1 cellular context compared by ENCODE assay signal in the genomic region with DNA sequence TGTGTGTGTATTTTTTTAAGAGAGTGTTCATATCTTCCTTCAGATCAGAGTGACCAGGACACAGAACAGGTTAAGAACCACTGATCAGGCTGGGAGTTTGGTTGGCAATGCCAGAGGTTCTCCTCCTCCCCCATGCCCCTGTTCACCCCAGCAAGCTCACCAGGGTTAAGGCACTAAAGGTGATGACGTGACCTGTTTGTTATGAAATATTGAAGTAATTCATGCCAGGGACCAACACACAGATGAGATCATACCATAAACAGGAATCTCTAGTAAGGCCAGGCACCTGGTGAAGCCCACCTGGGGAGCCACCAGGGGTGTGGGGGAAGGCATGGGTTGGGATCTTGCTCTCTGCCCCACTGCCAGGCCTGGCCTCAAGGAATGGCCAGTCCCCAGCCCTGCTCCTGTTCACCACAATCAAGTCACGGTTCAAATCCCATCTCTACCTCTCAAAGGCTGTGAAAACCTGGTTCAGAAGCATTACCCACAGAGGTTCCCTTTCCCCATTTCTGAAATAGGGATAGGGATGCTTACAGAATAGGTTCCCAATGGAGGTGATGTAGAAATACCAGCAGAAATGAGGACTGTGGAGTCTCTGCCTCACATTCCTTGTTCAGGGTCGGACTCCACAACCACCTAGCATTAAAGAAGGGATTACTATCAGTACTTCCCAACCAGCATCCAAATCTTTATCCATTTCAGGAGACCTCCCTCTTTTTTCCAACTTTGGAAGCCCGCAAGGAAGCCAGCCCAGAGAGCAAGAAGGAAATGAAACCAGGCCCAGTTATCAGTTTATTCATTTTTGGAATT.
TF ChIP-seq lines count a peak whose summit lies in the region.

No MANE protein-coding gene starts in this region.

TF ChIP-seq in HepG2, 621 proteins besides CTCF, POLR2A, EP300 and RAD21 (continued from another document and continues in another):
- TF ChIP-seq, protein P1, sequence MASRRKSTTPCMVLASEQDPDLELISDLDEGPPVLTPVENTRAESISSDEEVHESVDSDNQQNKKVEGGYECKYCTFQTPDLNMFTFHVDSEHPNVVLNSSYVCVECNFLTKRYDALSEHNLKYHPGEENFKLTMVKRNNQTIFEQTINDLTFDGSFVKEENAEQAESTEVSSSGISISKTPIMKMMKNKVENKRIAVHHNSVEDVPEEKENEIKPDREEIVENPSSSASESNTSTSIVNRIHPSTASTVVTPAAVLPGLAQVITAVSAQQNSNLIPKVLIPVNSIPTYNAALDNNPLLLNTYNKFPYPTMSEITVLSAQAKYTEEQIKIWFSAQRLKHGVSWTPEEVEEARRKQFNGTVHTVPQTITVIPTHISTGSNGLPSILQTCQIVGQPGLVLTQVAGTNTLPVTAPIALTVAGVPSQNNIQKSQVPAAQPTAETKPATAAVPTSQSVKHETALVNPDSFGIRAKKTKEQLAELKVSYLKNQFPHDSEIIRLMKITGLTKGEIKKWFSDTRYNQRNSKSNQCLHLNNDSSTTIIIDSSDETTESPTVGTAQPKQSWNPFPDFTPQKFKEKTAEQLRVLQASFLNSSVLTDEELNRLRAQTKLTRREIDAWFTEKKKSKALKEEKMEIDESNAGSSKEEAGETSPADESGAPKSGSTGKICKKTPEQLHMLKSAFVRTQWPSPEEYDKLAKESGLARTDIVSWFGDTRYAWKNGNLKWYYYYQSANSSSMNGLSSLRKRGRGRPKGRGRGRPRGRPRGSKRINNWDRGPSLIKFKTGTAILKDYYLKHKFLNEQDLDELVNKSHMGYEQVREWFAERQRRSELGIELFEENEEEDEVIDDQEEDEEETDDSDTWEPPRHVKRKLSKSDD (CRISPR knock-in tag; IDR thresholded peaks at IDR 0.05; ENCODE audit: low read depth), result no peak
- TF ChIP-seq ZNF496 (CRISPR knock-in tag; IDR thresholded peaks at IDR 0.05; ENCODE audit: insufficient replicate concordance) (no peak), SPEN (CRISPR knock-in tag; IDR thresholded peaks at IDR 0.05; ENCODE audit: low read depth) (no peak), SRSF4 (IDR thresholded peaks at IDR 0.05; ENCODE audit: low read depth, low read length, poor library complexity, severe bottlenecking) (no peak), ZFP62 (CRISPR knock-in tag; IDR thresholded peaks at IDR 0.05) (no peak), ZIK1 (CRISPR knock-in tag; IDR thresholded peaks at IDR 0.05; ENCODE audit: borderline replicate concordance, low read depth) (no peak), FIP1L1 (IDR thresholded peaks at IDR 0.05; ENCODE audit: borderline replicate concordance, insufficient read depth, low read depth, low read length) (no peak), ZZZ3 (CRISPR knock-in tag; IDR thresholded peaks at IDR 0.05; ENCODE audit: borderline replicate concordance) (no peak), SMC3 (IDR thresholded peaks at IDR 0.05; ENCODE audit: low read length) (no peak), TBL1XR1 (IDR thresholded peaks at IDR 0.05; ENCODE audit: borderline replicate concordance, low read length, partially characterized antibody) (no peak), ZNF33B (CRISPR knock-in tag; IDR thresholded peaks at IDR 0.05) (no peak), HOXD1 (CRISPR knock-in tag; IDR thresholded peaks at IDR 0.05) (no peak), ZSCAN9 (CRISPR knock-in tag; IDR thresholded peaks at IDR 0.05; ENCODE audit: borderline replicate concordance) (no peak), POLR2G (IDR thresholded peaks at IDR 0.05; ENCODE audit: low read depth, low read length) (peak; percentile 66), EED (CRISPR knock-in tag; IDR thresholded peaks at IDR 0.05) (no peak), MEIS1 (CRISPR knock-in tag; IDR thresholded peaks at IDR 0.05; ENCODE audit: borderline replicate concordance) (no peak), ZNF263 (CRISPR knock-in tag; IDR thresholded peaks at IDR 0.05) (no peak), MED1 (CRISPR knock-in tag; IDR thresholded peaks at IDR 0.05) (no peak), SMAD3 (CRISPR knock-in tag; IDR thresholded peaks at IDR 0.05) (no peak), XRCC5 (optimal IDR thresholded peaks at IDR 0.05; ENCODE audit: low read length) (no peak), ZNF274 (CRISPR knock-in tag; IDR thresholded peaks at IDR 0.05) (no peak), ISL2 (CRISPR knock-in tag; IDR thresholded peaks at IDR 0.05) (no peak), POLR2AphosphoS5 (IDR thresholded peaks at IDR 0.05; ENCODE audit: low read depth, low read length) (peak; percentile 36; the same call in 1 of the 2 replicates), CHD4 (IDR thresholded peaks at IDR 0.05; ENCODE audit: borderline replicate concordance, low read length) (no peak), SIN3A (IDR thresholded peaks at IDR 0.05; ENCODE audit: borderline replicate concordance, low read depth, low read length) (0 out of 2 replicates have a peak, but pooled peaks have one; percentile 9), SMAD9 (CRISPR knock-in tag; IDR thresholded peaks at IDR 0.05) (no peak), KLF13 (CRISPR knock-in tag; IDR thresholded peaks at IDR 0.05) (no peak), FOSL2 (CRISPR knock-in tag; IDR thresholded peaks at IDR 0.05) (peak; percentile 27; the same call in 1 of the 2 replicates), ZSCAN30 (CRISPR knock-in tag; IDR thresholded peaks at IDR 0.05) (no peak), ZNF563 (CRISPR knock-in tag; IDR thresholded peaks at IDR 0.05) (no peak), MIXL1 (CRISPR knock-in tag; IDR thresholded peaks at IDR 0.05) (no peak), ZNF235 (CRISPR knock-in tag; IDR thresholded peaks at IDR 0.05; ENCODE audit: borderline replicate concordance) (no peak), KAT2B (IDR thresholded peaks at IDR 0.05; ENCODE audit: borderline replicate concordance, low read depth, low read length) (no peak), ZNF354B (CRISPR knock-in tag; IDR thresholded peaks at IDR 0.05) (no peak), ZEB1 (IDR thresholded peaks at IDR 0.05; ENCODE audit: insufficient replicate concordance, low read depth) (no peak), AGO1 (IDR thresholded peaks at IDR 0.05; ENCODE audit: low read depth, low read length, poor library complexity, severe bottlenecking) (peak; percentile 85), REXO4 (CRISPR knock-in tag; IDR thresholded peaks at IDR 0.05; ENCODE audit: borderline replicate concordance) (no peak), DNMT1 (CRISPR knock-in tag; IDR thresholded peaks at IDR 0.05) (no peak), IRX3 (CRISPR knock-in tag; IDR thresholded peaks at IDR 0.05; ENCODE audit: borderline replicate concordance, low read depth) (no peak), ZNF329 (CRISPR knock-in tag; IDR thresholded peaks at IDR 0.05; ENCODE audit: low read depth) (no peak), PHF8 (CRISPR knock-in tag; IDR thresholded peaks at IDR 0.05) (0 out of 2 replicates have a peak, but pooled peaks have one; percentile 1), DR1 (CRISPR knock-in tag; IDR thresholded peaks at IDR 0.05) (no peak), YEATS2 (CRISPR knock-in tag; IDR thresholded peaks at IDR 0.05; ENCODE audit: borderline replicate concordance) (no peak), YEATS4 (CRISPR knock-in tag; IDR thresholded peaks at IDR 0.05; ENCODE audit: borderline replicate concordance) (no peak), ARNT2 (CRISPR knock-in tag; IDR thresholded peaks at IDR 0.05; ENCODE audit: low read depth) (no peak)
- TF ChIP-seq, protein P2, sequence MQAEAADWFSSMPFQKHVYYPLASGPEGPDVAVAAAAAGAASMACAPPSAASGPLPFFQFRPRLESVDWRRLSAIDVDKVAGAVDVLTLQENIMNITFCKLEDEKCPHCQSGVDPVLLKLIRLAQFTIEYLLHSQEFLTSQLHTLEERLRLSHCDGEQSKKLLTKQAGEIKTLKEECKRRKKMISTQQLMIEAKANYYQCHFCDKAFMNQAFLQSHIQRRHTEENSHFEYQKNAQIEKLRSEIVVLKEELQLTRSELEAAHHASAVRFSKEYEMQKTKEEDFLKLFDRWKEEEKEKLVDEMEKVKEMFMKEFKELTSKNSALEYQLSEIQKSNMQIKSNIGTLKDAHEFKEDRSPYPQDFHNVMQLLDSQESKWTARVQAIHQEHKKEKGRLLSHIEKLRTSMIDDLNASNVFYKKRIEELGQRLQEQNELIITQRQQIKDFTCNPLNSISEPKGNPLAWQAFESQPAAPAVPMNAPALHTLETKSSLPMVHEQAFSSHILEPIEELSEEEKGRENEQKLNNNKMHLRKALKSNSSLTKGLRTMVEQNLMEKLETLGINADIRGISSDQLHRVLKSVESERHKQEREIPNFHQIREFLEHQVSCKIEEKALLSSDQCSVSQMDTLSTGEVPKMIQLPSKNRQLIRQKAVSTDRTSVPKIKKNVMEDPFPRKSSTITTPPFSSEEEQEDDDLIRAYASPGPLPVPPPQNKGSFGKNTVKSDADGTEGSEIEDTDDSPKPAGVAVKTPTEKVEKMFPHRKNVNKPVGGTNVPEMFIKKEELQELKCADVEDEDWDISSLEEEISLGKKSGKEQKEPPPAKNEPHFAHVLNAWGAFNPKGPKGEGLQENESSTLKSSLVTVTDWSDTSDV (CRISPR knock-in tag; IDR thresholded peaks at IDR 0.05), result no peak
- TF ChIP-seq, protein P3, sequence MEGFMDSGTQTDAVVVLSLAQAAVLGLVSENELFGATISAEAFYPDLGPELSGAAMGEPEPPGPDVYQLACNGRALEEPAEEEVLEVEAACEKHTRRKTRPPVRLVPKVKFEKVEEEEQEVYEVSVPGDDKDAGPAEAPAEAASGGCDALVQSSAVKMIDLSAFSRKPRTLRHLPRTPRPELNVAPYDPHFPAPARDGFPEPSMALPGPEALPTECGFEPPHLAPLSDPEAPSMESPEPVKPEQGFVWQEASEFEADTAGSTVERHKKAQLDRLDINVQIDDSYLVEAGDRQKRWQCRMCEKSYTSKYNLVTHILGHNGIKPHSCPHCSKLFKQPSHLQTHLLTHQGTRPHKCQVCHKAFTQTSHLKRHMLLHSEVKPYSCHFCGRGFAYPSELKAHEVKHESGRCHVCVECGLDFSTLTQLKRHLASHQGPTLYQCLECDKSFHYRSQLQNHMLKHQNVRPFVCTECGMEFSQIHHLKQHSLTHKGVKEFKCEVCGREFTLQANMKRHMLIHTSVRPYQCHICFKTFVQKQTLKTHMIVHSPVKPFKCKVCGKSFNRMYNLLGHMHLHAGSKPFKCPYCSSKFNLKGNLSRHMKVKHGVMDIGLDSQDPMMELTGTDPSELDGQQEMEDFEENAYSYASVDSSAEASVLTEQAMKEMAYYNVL (CRISPR knock-in tag; IDR thresholded peaks at IDR 0.05; ENCODE audit: borderline replicate concordance), result no peak
- TF ChIP-seq, protein P4, sequence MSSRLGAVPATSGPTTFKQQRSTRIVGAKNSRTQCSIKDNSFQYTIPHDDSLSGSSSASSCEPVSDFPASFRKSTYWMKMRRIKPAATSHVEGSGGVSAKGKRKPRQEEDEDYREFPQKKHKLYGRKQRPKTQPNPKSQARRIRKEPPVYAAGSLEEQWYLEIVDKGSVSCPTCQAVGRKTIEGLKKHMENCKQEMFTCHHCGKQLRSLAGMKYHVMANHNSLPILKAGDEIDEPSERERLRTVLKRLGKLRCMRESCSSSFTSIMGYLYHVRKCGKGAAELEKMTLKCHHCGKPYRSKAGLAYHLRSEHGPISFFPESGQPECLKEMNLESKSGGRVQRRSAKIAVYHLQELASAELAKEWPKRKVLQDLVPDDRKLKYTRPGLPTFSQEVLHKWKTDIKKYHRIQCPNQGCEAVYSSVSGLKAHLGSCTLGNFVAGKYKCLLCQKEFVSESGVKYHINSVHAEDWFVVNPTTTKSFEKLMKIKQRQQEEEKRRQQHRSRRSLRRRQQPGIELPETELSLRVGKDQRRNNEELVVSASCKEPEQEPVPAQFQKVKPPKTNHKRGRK (CRISPR knock-in tag; IDR thresholded peaks at IDR 0.05), result no peak
- TF ChIP-seq, protein P5, sequence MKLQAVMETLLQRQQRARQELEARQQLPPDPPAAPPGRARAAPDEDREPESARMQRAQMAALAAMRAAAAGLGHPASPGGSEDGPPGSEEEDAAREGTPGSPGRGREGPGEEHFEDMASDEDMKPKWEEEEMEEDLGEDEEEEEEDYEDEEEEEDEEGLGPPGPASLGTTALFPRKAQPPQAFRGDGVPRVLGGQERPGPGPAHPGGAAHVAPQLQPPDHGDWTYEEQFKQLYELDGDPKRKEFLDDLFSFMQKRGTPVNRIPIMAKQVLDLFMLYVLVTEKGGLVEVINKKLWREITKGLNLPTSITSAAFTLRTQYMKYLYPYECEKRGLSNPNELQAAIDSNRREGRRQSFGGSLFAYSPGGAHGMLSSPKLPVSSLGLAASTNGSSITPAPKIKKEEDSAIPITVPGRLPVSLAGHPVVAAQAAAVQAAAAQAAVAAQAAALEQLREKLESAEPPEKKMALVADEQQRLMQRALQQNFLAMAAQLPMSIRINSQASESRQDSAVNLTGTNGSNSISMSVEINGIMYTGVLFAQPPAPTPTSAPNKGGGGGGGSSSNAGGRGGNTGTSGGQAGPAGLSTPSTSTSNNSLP (IDR thresholded peaks at IDR 0.05; ENCODE audit: low read depth, low read length), result no peak
- TF ChIP-seq, protein P6, sequence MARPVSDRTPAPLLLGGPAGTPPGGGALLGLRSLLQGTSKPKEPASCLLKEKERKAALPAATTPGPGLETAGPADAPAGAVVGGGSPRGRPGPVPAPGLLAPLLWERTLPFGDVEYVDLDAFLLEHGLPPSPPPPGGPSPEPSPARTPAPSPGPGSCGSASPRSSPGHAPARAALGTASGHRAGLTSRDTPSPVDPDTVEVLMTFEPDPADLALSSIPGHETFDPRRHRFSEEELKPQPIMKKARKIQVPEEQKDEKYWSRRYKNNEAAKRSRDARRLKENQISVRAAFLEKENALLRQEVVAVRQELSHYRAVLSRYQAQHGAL (CRISPR knock-in tag; IDR thresholded peaks at IDR 0.05; ENCODE audit: not compliant biosample characterization), result no peak
- TF ChIP-seq, protein P7, sequence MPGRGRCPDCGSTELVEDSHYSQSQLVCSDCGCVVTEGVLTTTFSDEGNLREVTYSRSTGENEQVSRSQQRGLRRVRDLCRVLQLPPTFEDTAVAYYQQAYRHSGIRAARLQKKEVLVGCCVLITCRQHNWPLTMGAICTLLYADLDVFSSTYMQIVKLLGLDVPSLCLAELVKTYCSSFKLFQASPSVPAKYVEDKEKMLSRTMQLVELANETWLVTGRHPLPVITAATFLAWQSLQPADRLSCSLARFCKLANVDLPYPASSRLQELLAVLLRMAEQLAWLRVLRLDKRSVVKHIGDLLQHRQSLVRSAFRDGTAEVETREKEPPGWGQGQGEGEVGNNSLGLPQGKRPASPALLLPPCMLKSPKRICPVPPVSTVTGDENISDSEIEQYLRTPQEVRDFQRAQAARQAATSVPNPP (CRISPR knock-in tag; IDR thresholded peaks at IDR 0.05), result no peak
- TF ChIP-seq, protein P8, sequence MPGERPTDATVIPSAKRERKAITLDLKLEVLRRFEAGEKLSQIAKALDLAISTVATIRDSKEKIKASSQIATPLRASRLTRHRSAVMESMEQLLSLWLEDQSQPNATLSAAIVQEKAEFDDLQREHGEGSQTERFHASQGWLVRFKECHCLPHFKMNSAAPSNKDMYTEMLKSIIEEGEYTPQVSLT (CRISPR knock-in tag; IDR thresholded peaks at IDR 0.05; ENCODE audit: borderline replicate concordance, low read depth), result no peak
- TF ChIP-seq, protein P9, sequence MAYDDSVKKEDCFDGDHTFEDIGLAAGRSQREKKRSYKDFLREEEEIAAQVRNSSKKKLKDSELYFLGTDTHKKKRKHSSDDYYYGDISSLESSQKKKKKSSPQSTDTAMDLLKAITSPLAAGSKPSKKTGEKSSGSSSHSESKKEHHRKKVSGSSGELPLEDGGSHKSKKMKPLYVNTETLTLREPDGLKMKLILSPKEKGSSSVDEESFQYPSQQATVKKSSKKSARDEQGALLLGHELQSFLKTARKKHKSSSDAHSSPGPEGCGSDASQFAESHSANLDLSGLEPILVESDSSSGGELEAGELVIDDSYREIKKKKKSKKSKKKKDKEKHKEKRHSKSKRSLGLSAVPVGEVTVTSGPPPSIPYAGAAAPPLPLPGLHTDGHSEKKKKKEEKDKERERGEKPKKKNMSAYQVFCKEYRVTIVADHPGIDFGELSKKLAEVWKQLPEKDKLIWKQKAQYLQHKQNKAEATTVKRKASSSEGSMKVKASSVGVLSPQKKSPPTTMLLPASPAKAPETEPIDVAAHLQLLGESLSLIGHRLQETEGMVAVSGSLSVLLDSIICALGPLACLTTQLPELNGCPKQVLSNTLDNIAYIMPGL (CRISPR knock-in tag; IDR thresholded peaks at IDR 0.05; ENCODE audit: borderline replicate concordance in 1 of 2, low read depth in 1 of 2), result no peak
